ENCODE assay signal across 8 cellular contexts in genomic region chr10:74419491-74420466, GRCh38.
A peak's percentile ranks its signal among the peaks of the same experiment; 100 is the strongest.
DNase-seq lines count a peak whose midpoint lies in the region; ATAC-seq, FAIRE-seq and TF ChIP-seq lines count a peak whose summit lies in the region.

No MANE protein-coding gene starts in this region.

- FAIRE-seq in D721Med (lab: Jason Lieb, UNC), result no peak
- no peak for FAIRE-seq in endothelial cell of umbilical vein (lab: Jason Lieb, UNC)

- DNase-seq in D721Med (ENCODE audit: insufficient read length, low spot score) (no peak), SK-N-SH (peak; percentile 47), endothelial cell of umbilical vein (ENCODE audit: low read depth, low spot score) (peak; percentile 49), psoas muscle (no peak), iPS-NIHi7 (ENCODE audit: extremely low spot score) (no peak), sigmoid colon (no peak)

- no peak overlapping the region for H3K4me2 ChIP-seq in SK-N-SH
- H3K4me2 ChIP-seq in endothelial cell of umbilical vein (ENCODE audit: insufficient read depth, low read length), result no peak overlapping the region

- H3K4me3 ChIP-seq in SK-N-SH (ENCODE audit: low read depth in 2 of 2, low read length in 1 of 2), result no peak overlapping the region; a peak in 1 of 4 replicates
- no peak overlapping the region for H3K4me3 ChIP-seq in endothelial cell of umbilical vein (replicated peaks in 1 of 3; ENCODE audit: insufficient read depth in 1 of 3, low read depth in 1 of 3, low read length in 3 of 3)
- H3K4me3 ChIP-seq in psoas muscle, result no peak overlapping the region
- H3K4me3 ChIP-seq in sigmoid colon, result no peak overlapping the region

- H3K9me2 ChIP-seq in SK-N-SH, result no peaks in the 10 kb centered on the region

- H3K36me3 ChIP-seq in SK-N-SH (replicated peaks in 1 of 2; ENCODE audit: control insufficient read depth in 1 of 2, insufficient read depth in 2 of 2, low read length in 1 of 2) (peaks cover 0 to 7% of the 10 kb centered on the region in 2 experiments), endothelial cell of umbilical vein (ENCODE audit: control insufficient read depth in 2 of 2, extremely low read depth in 1 of 2, insufficient read depth in 2 of 2, low read length in 2 of 2) (no peaks in the 10 kb centered on the region), psoas muscle (ENCODE audit: insufficient read depth in 1 of 2, low read depth in 1 of 2) (no peaks in the 10 kb centered on the region), sigmoid colon (no peaks in the 10 kb centered on the region)

- no peak for ATAC-seq in psoas muscle
- no peak for ATAC-seq in GM21381 (IDR thresholded peaks at IDR 0.05; ENCODE audit: unreplicated experiment)

- BruUV-seq in endothelial cell of umbilical vein (replicated peaks; lab: Mats Ljungman, UMichigan), result no TSS peak

- H2AFZ ChIP-seq in SK-N-SH (ENCODE audit: low read depth) (no peak overlapping the region), endothelial cell of umbilical vein (ENCODE audit: low read depth, low read length) (no peak overlapping the region)

- H3K79me2 ChIP-seq in SK-N-SH (ENCODE audit: insufficient read depth) (no peaks in the 10 kb centered on the region), endothelial cell of umbilical vein (ENCODE audit: control insufficient read depth, insufficient read depth, low read length) (peaks cover 4% of the 10 kb centered on the region)

- intact Hi-C loops in endothelial cell of umbilical vein (cut with micrococcal nuclease), result loop anchor here (5.0 kb wide), 2 partner anchors 603 to 683 kb away; no protein-coding TSS in a partner anchor
- intact Hi-C loops in psoas muscle (cut with DNase I), result no loop called here
- intact Hi-C loops in sigmoid colon (cut with DNase I), result no loop called here

- peaks cover 21 to 22% of the 10 kb centered on the region in 2 experiments; a peak in 2 of 4 replicates for H3K4me1 ChIP-seq in SK-N-SH (ENCODE audit: control insufficient read depth in 1 of 2, insufficient read depth in 2 of 2, low read depth in 1 of 2, low read length in 1 of 2)
- no peaks in the 10 kb centered on the region for H3K4me1 ChIP-seq in endothelial cell of umbilical vein (ENCODE audit: control insufficient read depth, extremely low read depth, insufficient read depth, low read length)
- H3K4me1 ChIP-seq in psoas muscle, result no peaks in the 10 kb centered on the region
- no peaks in the 10 kb centered on the region for H3K4me1 ChIP-seq in sigmoid colon

- CTCF ChIA-PET in SK-N-SH (lab: Yijun Ruan, JAX), result interaction anchor here (0.7 to 2.0 kb wide), 29 partner anchors 10 to 684 kb away, joined by 3 to 7 read pairs (median 3); partner anchors contain the start of gene KAT6B
- CTCF ChIA-PET in endothelial cell of umbilical vein (lab: Charles Lee), result interaction anchor here (0.6 to 3.0 kb wide), 32 partner anchors 8 to 816 kb away, joined by 3 to 13 read pairs (median 4); partner anchors contain the start of gene COMTD1

- 70% methylated on average over 3 of the region's 3 CpGs for WGBS in SK-N-SH (ENCODE audit: low lambda C conversion rate)
- WGBS in psoas muscle, 3 donors, result 76 to 78% (median 78%) methylated on average over 3 of the region's 3 CpGs
- WGBS in sigmoid colon, 2 donors, result 70 to 71% methylated on average over 3 of the region's 3 CpGs

- TF ChIP-seq RAD21 in Ishikawa (IDR thresholded peaks at IDR 0.05; ENCODE audit: low read depth) (peak; percentile 25; the same call in 1 of the 2 replicates), SK-N-SH (IDR thresholded peaks at IDR 0.05; ENCODE audit: low read length) (peak; percentile 56)

- TF ChIP-seq POLR2A in endothelial cell of umbilical vein (IDR thresholded peaks at IDR 0.05; ENCODE audit: low read depth, low read length) (no peak), sigmoid colon (IDR thresholded peaks at IDR 0.05) (no peak)

- H3K9ac ChIP-seq in SK-N-SH (no peak overlapping the region), endothelial cell of umbilical vein (replicated peaks; ENCODE audit: extremely low read depth, insufficient read depth, low read length) (no peak overlapping the region)

- POLR2A ChIA-PET in SK-N-SH (lab: Yijun Ruan, JAX), result interaction anchor here (1.8 kb wide), 2 partner anchors 166 to 406 kb away, joined by 6 to 7 read pairs; partner anchors contain the start of gene KAT6B
- POLR2A ChIA-PET in endothelial cell of umbilical vein (lab: Charles Lee), result no interaction called here

- H3K27ac ChIP-seq in SK-N-SH (ENCODE audit: low read depth in 2 of 2, low read length in 1 of 2) (peak overlapping the region in 1 of 2 experiments; percentile 95; a peak in 3 of 4 replicates), endothelial cell of umbilical vein (ENCODE audit: insufficient read depth, low read depth, low read length) (no peak overlapping the region), psoas muscle (no peak overlapping the region), sigmoid colon (no peak overlapping the region)

- H3K9me1 ChIP-seq in endothelial cell of umbilical vein (replicated peaks; ENCODE audit: control insufficient read depth, extremely low read depth, insufficient read depth, low read length), result no peaks in the 10 kb centered on the region

- H3K27me3 ChIP-seq in SK-N-SH (ENCODE audit: insufficient read depth), result no peaks in the 10 kb centered on the region
- H3K27me3 ChIP-seq in endothelial cell of umbilical vein (ENCODE audit: control insufficient read depth in 2 of 2, insufficient read depth in 2 of 2, low read length in 2 of 2), result no peaks in the 10 kb centered on the region
- H3K27me3 ChIP-seq in psoas muscle (ENCODE audit: insufficient read depth in 3 of 3, low read length in 2 of 3), result no peaks in the 10 kb centered on the region
- no peaks in the 10 kb centered on the region for H3K27me3 ChIP-seq in sigmoid colon

- H4K20me1 ChIP-seq in SK-N-SH (ENCODE audit: insufficient read depth), result no peaks in the 10 kb centered on the region
- H4K20me1 ChIP-seq in endothelial cell of umbilical vein (replicated peaks; ENCODE audit: control insufficient read depth, extremely low read depth, insufficient read depth, low read length), result no peaks in the 10 kb centered on the region

- H3K9me3 ChIP-seq in SK-N-SH, result no peaks in the 10 kb centered on the region; the same call in 1 of the 2 replicates
- H3K9me3 ChIP-seq in endothelial cell of umbilical vein (replicated peaks; ENCODE audit: control insufficient read depth, insufficient read depth, low read length), result no peaks in the 10 kb centered on the region
- H3K9me3 ChIP-seq in psoas muscle, result no peaks in the 10 kb centered on the region
- no peaks in the 10 kb centered on the region for H3K9me3 ChIP-seq in sigmoid colon

- dilution Hi-C loops in endothelial cell of umbilical vein (cut with MboI; ENCODE audit: extremely low pct_ligation_motif_present, low sequenced_read_pairs), result no loop called here

- no peak for TF ChIP-seq EP300 in Ishikawa (IDR thresholded peaks at IDR 0.05; ENCODE audit: borderline replicate concordance)
- TF ChIP-seq EP300 in SK-N-SH (IDR thresholded peaks at IDR 0.05; ENCODE audit: borderline replicate concordance in 1 of 2, low read depth in 1 of 2, low read length in 1 of 2), result peak in 1 of 2 experiments; percentile 87; a peak in 2 of 4 replicates
- TF ChIP-seq EP300 in sigmoid colon (IDR thresholded peaks at IDR 0.05), result no peak

- TF ChIP-seq CTCF in D721Med (IDR thresholded peaks at IDR 0.05; ENCODE audit: insufficient read depth, missing control alignments), result peak; percentile 45
- peak; percentile 59 for TF ChIP-seq CTCF in SK-N-SH (IDR thresholded peaks at IDR 0.05)
- TF ChIP-seq CTCF in endothelial cell of umbilical vein (IDR thresholded peaks at IDR 0.05; ENCODE audit: extremely low read depth in 1 of 2, insufficient read depth in 1 of 2, low read depth in 1 of 2, low read length in 2 of 2), result peak in 1 of 2 donors; percentile 23
- TF ChIP-seq CTCF in psoas muscle (IDR thresholded peaks at IDR 0.05), result peak; percentile 29
- TF ChIP-seq CTCF in sigmoid colon (IDR thresholded peaks at IDR 0.05), result peak in 2 of 4 experiments; percentile 32 to 33

- peaks cover 3% of the 10 kb centered on the region for H3F3A ChIP-seq in SK-N-SH (replicated peaks; ENCODE audit: insufficient read depth)

TF ChIP-seq in Ishikawa, 13 proteins besides CTCF, POLR2A, EP300 and RAD21 (continues in another document):
- TF ChIP-seq TEAD4 (IDR thresholded peaks at IDR 0.05) (no peak), EGR1 (IDR thresholded peaks at IDR 0.05) (no peak), USF1 (IDR thresholded peaks at IDR 0.05) (no peak), NFIC (IDR thresholded peaks at IDR 0.05) (no peak), ZBTB7A (IDR thresholded peaks at IDR 0.05; ENCODE audit: low read depth) (no peak), TAF1 (IDR thresholded peaks at IDR 0.05; ENCODE audit: low read depth) (no peak)

TF ChIP-seq in SK-N-SH, 30 proteins besides CTCF, POLR2A, EP300 and RAD21 (continues in another document):
- TF ChIP-seq GATA2 (CRISPR knock-in tag; IDR thresholded peaks at IDR 0.05) (peak; percentile 87), SMC3 (IDR thresholded peaks at IDR 0.05; ENCODE audit: low read depth, low read length) (no peak), FOXJ3 (CRISPR knock-in tag; IDR thresholded peaks at IDR 0.05) (peak; percentile 72), IRF3 (IDR thresholded peaks at IDR 0.05; ENCODE audit: low read depth, low read length) (no peak), RCOR1 (IDR thresholded peaks at IDR 0.05; ENCODE audit: low read length) (peak; percentile 73)

TF ChIP-seq in endothelial cell of umbilical vein, 7 proteins besides CTCF, POLR2A, EP300 and RAD21:
- TF ChIP-seq MYC (IDR thresholded peaks at IDR 0.05; ENCODE audit: low read depth, low read length) (no peak), MAX (IDR thresholded peaks at IDR 0.05; ENCODE audit: insufficient read depth, insufficient read length) (no peak), GATA2 (IDR thresholded peaks at IDR 0.05; ENCODE audit: insufficient read depth, insufficient read length, low read depth, low read length) (no peak), FOS (IDR thresholded peaks at IDR 0.05; ENCODE audit: borderline replicate concordance, insufficient read depth, low read length) (no peak), EZH2 (IDR thresholded peaks at IDR 0.05; ENCODE audit: borderline replicate concordance, low read depth, low read length, severe bottlenecking) (no peak), JUN (IDR thresholded peaks at IDR 0.05; ENCODE audit: borderline replicate concordance, insufficient read depth, insufficient read length, low read depth) (no peak), POLR2AphosphoS5 (IDR thresholded peaks at IDR 0.05; ENCODE audit: insufficient read depth, low read depth, low read length) (no peak)

Comparison
In these comparisons a context has a peak if more than half of its experiments do, and no peak if none do; other contexts are left out.
1. DNase-seq: peak in SK-N-SH (single experiment) and endothelial cell of umbilical vein (single experiment); none in D721Med (single experiment), psoas muscle (0 of 2), iPS-NIHi7 (single experiment) and sigmoid colon (single experiment).